In genomic region chr1:113758631-113759340, GRCh38 we compare ENCODE assay signal across 8 cellular contexts. TPM values are rescaled to one million over a fixed set of nuclear protein-coding genes. Genes with fewer than 3 reads are reported as not detected.
DNase-seq lines count a peak whose midpoint lies in the region; ATAC-seq and TF ChIP-seq lines count a peak whose summit lies in the region.

No MANE protein-coding gene starts in this region.

- H3K4me3 ChIP-seq in CD4-positive, CD25-positive, alpha-beta regulatory T cell (ENCODE audit: low read depth, low read length) = peak overlapping the region; percentile 83
- H3K4me3 ChIP-seq in OCI-LY3 (ENCODE audit: low read length) = peak overlapping the region; percentile 90

- peak overlapping the region; percentile 94 to 98 (median 96) for H3K4me3 Mint-ChIP-seq in CD4-positive, CD25-positive, alpha-beta regulatory T cell
- H3K4me3 Mint-ChIP-seq in activated T-cell treated with anti-CD3 and anti-CD28 coated beads, Interleukin-2, amount 50 U/mL, for 72 hours = peak overlapping the region; percentile 87 to 91
- H3K4me3 Mint-ChIP-seq in naive B cell = peak overlapping the region; percentile 92 to 98 (median 96)

- H3K9ac ChIP-seq in OCI-LY3 (ENCODE audit: low read length) = peak overlapping the region; percentile 98

- peak; percentile 55 to 68 (median 67) for DNase-seq in CD4-positive, CD25-positive, alpha-beta regulatory T cell
- DNase-seq in activated T-cell treated with anti-CD3 and anti-CD28 coated beads, Interleukin-2, amount 50 U/mL, for 72 hours = peak; percentile 76 to 78
- DNase-seq in fibroblast of gingiva (ENCODE audit: low read depth) (peak; percentile 35), naive B cell (peak; percentile 69)
- peak; percentile 47 for DNase-seq in stimulated activated naive CD4-positive, alpha-beta T cell treated with Interleukin-2 at 50 U/mL for 16 hours (lab: John Stamatoyannopoulos, UW)

- peaks cover 19% of the 10 kb centered on the region for H3K79me2 ChIP-seq in OCI-LY3 (ENCODE audit: low read length)

- no peak for TF ChIP-seq CTCF in OCI-LY3 (IDR thresholded peaks at IDR 0.05; ENCODE audit: low read depth, low read length)

- H3K4me1 ChIP-seq in CD4-positive, CD25-positive, alpha-beta regulatory T cell (ENCODE audit: control insufficient read depth, insufficient read depth, low read length, poor library complexity, severe bottlenecking) = peaks cover 22% of the 10 kb centered on the region
- H3K4me1 ChIP-seq in OCI-LY3 (ENCODE audit: low read length) = peaks cover 12% of the 10 kb centered on the region; the same call in 1 of the 2 replicates

- peak overlapping the region; percentile 78 for H3K27ac ChIP-seq in CD4-positive, CD25-positive, alpha-beta regulatory T cell (ENCODE audit: insufficient read depth, low read length, poor library complexity, severe bottlenecking)
- peak overlapping the region; percentile 92 for H3K27ac ChIP-seq in OCI-LY3 (ENCODE audit: low read length)

- peaks cover 23 to 56% (median 37%) of the 10 kb centered on the region in 4 donors for H3K4me1 Mint-ChIP-seq in CD4-positive, CD25-positive, alpha-beta regulatory T cell
- H3K4me1 Mint-ChIP-seq in activated T-cell treated with anti-CD3 and anti-CD28 coated beads, Interleukin-2, amount 50 U/mL, for 72 hours (ENCODE audit: low read depth) = peaks cover 27% of the 10 kb centered on the region
- H3K4me1 Mint-ChIP-seq in naive B cell = peaks cover 14 to 40% (median 23%) of the 10 kb centered on the region in 3 donors

- no peaks in the 10 kb centered on the region for H3K27me3 ChIP-seq in CD4-positive, CD25-positive, alpha-beta regulatory T cell (ENCODE audit: control insufficient read depth, insufficient read depth, low read length)
- H3K27me3 ChIP-seq in OCI-LY3 (ENCODE audit: low read depth, low read length) = no peaks in the 10 kb centered on the region

- peak overlapping the region; percentile 99 for H2AFZ ChIP-seq in OCI-LY3 (ENCODE audit: low read depth, low read length)

- H4K20me1 ChIP-seq in OCI-LY3 (ENCODE audit: insufficient read depth, low read length) = no peaks in the 10 kb centered on the region

- no peaks in the 10 kb centered on the region for H3K27me3 Mint-ChIP-seq in CD4-positive, CD25-positive, alpha-beta regulatory T cell
- no peaks in the 10 kb centered on the region for H3K27me3 Mint-ChIP-seq in activated T-cell treated with anti-CD3 and anti-CD28 coated beads, Interleukin-2, amount 50 U/mL, for 72 hours (ENCODE audit: low read depth)
- no peaks in the 10 kb centered on the region for H3K27me3 Mint-ChIP-seq in naive B cell

- H3K9me3 ChIP-seq in CD4-positive, CD25-positive, alpha-beta regulatory T cell (ENCODE audit: control insufficient read depth in 2 of 2, low read length in 2 of 2) = no peaks in the 10 kb centered on the region
- H3K9me3 ChIP-seq in OCI-LY3 (ENCODE audit: insufficient read depth, low read length) = no peaks in the 10 kb centered on the region

- peak; percentile 46 to 48 for ATAC-seq in CD4-positive, CD25-positive, alpha-beta regulatory T cell (ENCODE audit: low read depth in 2 of 2)
- ATAC-seq in GM19324 (IDR thresholded peaks at IDR 0.05; ENCODE audit: low FRiP score, unreplicated experiment) = peak; percentile 77
- peak; percentile 72 for ATAC-seq in HG03432 (IDR thresholded peaks at IDR 0.05; ENCODE audit: unreplicated experiment)
- ATAC-seq in activated T-cell treated with anti-CD3 and anti-CD28 coated beads, Interleukin-2, amount 50 U/mL, for 72 hours (replicated peaks in 1 of 2) = peak; percentile 73 to 74
- ATAC-seq in naive B cell (ENCODE audit: low read depth in 2 of 2) = peak; percentile 57 to 65

- H3K36me3 ChIP-seq in CD4-positive, CD25-positive, alpha-beta regulatory T cell (ENCODE audit: control insufficient read depth, insufficient read depth, low read length) = peaks cover 2% of the 10 kb centered on the region
- no peaks in the 10 kb centered on the region for H3K36me3 ChIP-seq in OCI-LY3 (replicated peaks; ENCODE audit: low read depth, low read length)

- H3K27ac Mint-ChIP-seq in CD4-positive, CD25-positive, alpha-beta regulatory T cell = peak overlapping the region; percentile 89 to 95 (median 90)
- peak overlapping the region; percentile 93 for H3K27ac Mint-ChIP-seq in activated T-cell treated with anti-CD3 and anti-CD28 coated beads, Interleukin-2, amount 50 U/mL, for 72 hours
- peak overlapping the region; percentile 72 to 97 (median 95) for H3K27ac Mint-ChIP-seq in naive B cell

- H3K9me3 Mint-ChIP-seq in CD4-positive, CD25-positive, alpha-beta regulatory T cell = no peaks in the 10 kb centered on the region
- H3K9me3 Mint-ChIP-seq in activated T-cell treated with anti-CD3 and anti-CD28 coated beads, Interleukin-2, amount 50 U/mL, for 72 hours = no peaks in the 10 kb centered on the region
- H3K9me3 Mint-ChIP-seq in naive B cell = no peaks in the 10 kb centered on the region

- peaks cover 7% of the 10 kb centered on the region for H3K36me3 Mint-ChIP-seq in CD4-positive, CD25-positive, alpha-beta regulatory T cell
- H3K36me3 Mint-ChIP-seq in activated T-cell treated with anti-CD3 and anti-CD28 coated beads, Interleukin-2, amount 50 U/mL, for 72 hours (ENCODE audit: insufficient read depth in 2 of 2) = peaks cover 1 to 8% of the 10 kb centered on the region in 2 donors
- no peaks in the 10 kb centered on the region for H3K36me3 Mint-ChIP-seq in naive B cell

- H3K4me2 ChIP-seq in OCI-LY3 (ENCODE audit: low read length) = peak overlapping the region; percentile 92

RNA-seq across cellular contexts. Expression of gene PHTF1, which starts 0.5 kb away (rescaled TPM):
- total RNA-seq in CD4-positive, CD25-positive, alpha-beta regulatory T cell = 16.7 TPM
- polyA plus RNA-seq in CD4-positive, CD25-positive, alpha-beta regulatory T cell = 10 to 100 TPM; 11.1 to 22.7 (median 15.3) TPM
- total RNA-seq in activated T-cell treated with anti-CD3 and anti-CD28 coated beads, Interleukin-2, amount 50 U/mL, for 72 hours = 10 to 100 TPM; 12.9 to 16.2 TPM
- 10 to 100 TPM in 2 of 6 donors, 1 to 10 TPM in 4; 6.7 to 13.4 (median 9.6) TPM for polyA plus RNA-seq in naive B cell (ENCODE audit: low read depth in 6 of 6)

RNA-seq across cellular contexts. Expression of gene RSBN1, which starts 53.5 kb away (rescaled TPM):
- total RNA-seq in CD4-positive, CD25-positive, alpha-beta regulatory T cell = 52.1 TPM
- 10 to 100 TPM; 43.8 to 52.7 (median 49.8) TPM for polyA plus RNA-seq in CD4-positive, CD25-positive, alpha-beta regulatory T cell
- 10 to 100 TPM; 18.4 to 23.9 TPM for total RNA-seq in activated T-cell treated with anti-CD3 and anti-CD28 coated beads, Interleukin-2, amount 50 U/mL, for 72 hours
- polyA plus RNA-seq in naive B cell (ENCODE audit: low read depth in 6 of 6) = 10 to 100 TPM; 28.7 to 39.0 (median 36.4) TPM

Comparison
In these comparisons a context has a peak if more than half of its experiments do, and no peak if none do; other contexts are left out.
1. Peak in every context shown above with its lines: DNase-seq, ATAC-seq, H3K4me3 ChIP-seq and H3K27ac ChIP-seq.